In the genomic region with DNA sequence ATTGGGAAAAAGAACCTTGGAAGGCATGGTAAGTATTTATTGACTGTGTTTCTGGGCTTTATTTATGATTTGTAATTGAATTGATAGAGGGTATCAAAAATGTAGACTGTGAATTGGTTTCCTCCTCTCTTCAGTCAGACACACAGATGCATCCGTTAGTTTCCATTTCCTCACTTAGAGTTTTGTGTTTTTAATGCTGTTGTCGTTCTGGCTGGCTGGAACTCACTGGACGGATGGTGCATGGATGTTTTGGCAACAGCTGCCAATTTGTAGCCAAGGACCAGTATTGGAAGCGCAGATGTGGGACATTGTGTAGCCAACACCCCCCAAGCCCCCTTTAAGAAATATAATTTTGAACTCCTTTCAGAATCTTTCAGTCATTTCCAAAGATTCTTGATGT, we compare ENCODE assay signal across 1 cellular context.
TF ChIP-seq lines count a peak whose summit lies in the region.

No MANE protein-coding gene starts in this region.

TF ChIP-seq in endothelial cell of umbilical vein, 7 proteins besides CTCF, POLR2A, EP300 and RAD21:
- no peak for TF ChIP-seq POLR2AphosphoS5 (IDR thresholded peaks at IDR 0.05; ENCODE audit: insufficient read depth, low read depth, low read length)
- TF ChIP-seq, protein P1, sequence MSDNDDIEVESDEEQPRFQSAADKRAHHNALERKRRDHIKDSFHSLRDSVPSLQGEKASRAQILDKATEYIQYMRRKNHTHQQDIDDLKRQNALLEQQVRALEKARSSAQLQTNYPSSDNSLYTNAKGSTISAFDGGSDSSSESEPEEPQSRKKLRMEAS (IDR thresholded peaks at IDR 0.05; ENCODE audit: insufficient read depth, insufficient read length), result no peak
- no peak for TF ChIP-seq EZH2 (IDR thresholded peaks at IDR 0.05; ENCODE audit: borderline replicate concordance, low read depth, low read length, severe bottlenecking)
- TF ChIP-seq GATA2 (IDR thresholded peaks at IDR 0.05; ENCODE audit: insufficient read depth, insufficient read length, low read depth, low read length), result no peak
- TF ChIP-seq FOS (IDR thresholded peaks at IDR 0.05; ENCODE audit: borderline replicate concordance, insufficient read depth, low read length), result no peak
- no peak for TF ChIP-seq MYC (IDR thresholded peaks at IDR 0.05; ENCODE audit: low read depth, low read length)
- no peak for TF ChIP-seq JUN (IDR thresholded peaks at IDR 0.05; ENCODE audit: borderline replicate concordance, insufficient read depth, insufficient read length, low read depth)
TF ChIP-seq in endothelial cell of umbilical vein: peak in this region for 0.
